17 cellular contexts compared by ENCODE assay signal in the genomic region with DNA sequence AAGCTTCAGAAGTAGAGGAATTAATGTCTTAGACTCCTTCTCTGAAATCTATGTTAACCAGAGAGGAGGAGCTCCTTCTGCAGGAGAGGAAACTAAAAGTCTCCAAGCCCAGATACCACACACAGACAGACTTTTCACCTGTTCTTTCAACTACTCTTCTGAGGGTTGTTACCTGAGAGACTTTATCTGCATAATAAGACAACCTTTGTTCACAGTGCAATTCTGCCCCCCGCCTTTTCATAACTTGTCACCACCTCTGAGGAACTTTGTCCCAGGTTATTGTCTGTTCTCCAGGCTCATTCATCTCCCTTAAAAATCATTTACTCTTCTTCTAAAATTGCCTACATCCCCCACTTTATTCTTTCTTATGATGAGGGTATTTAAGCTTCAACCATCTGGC. TPM values are rescaled to one million over a fixed set of nuclear protein-coding genes. Genes with fewer than 3 reads are reported as not detected.
A peak's percentile ranks its signal among the peaks of the same experiment; 100 is the strongest.
DNase-seq lines count a peak whose midpoint lies in the region; FAIRE-seq and TF ChIP-seq lines count a peak whose summit lies in the region.
"Had no signal": no experiment of that assay in that cellular context is flagged by ENCODE, and none has a peak within 500 bp of the region (broad histone marks: within the 10 kb centered on the region; RNA-seq: fewer than 3 reads in every experiment).

No MANE protein-coding gene starts in this region.

- H3K27ac ChIP-seq in 22Rv1, result peak overlapping the region; percentile 91
- H3K27ac ChIP-seq in HEK293 (ENCODE audit: extremely low read depth, low read depth, low read length), result no peak overlapping the region
- H3K27ac ChIP-seq in hepatocyte, result peak overlapping the region; percentile 39
- peak overlapping the region in 1 of 2 donors; percentile 50 for H3K27ac ChIP-seq in small intestine (ENCODE audit: low read depth in 1 of 2, low read length in 1 of 2)

- no peaks in the 10 kb centered on the region for H3K9me2 ChIP-seq in hepatocyte (replicated peaks; ENCODE audit: insufficient read depth)

- FAIRE-seq in small intestine (lab: Jason Lieb, UNC), result no peak
- no peak for FAIRE-seq in frontal cortex (lab: Jason Lieb, UNC)
- FAIRE-seq: G401.6, GM12892, H1 had no signal

- H3K4me1 ChIP-seq in HEK293 (ENCODE audit: control insufficient read depth, insufficient read depth, low read length) (peaks cover 3% of the 10 kb centered on the region), hepatocyte (ENCODE audit: insufficient read depth) (peaks cover 5% of the 10 kb centered on the region), small intestine (ENCODE audit: control insufficient read depth in 2 of 2, insufficient read depth in 1 of 2, low read depth in 1 of 2, low read length in 1 of 2) (peaks cover 0 to 2% of the 10 kb centered on the region in 2 donors)

- CTCF ChIA-PET in HEK293 (lab: Yijun Ruan, JAX), result interaction anchor here (0.6 to 12.7 kb wide), 10 partner anchors 19 to 268 kb away, joined by 3 to 143 read pairs (median 3); no protein-coding TSS in a partner anchor

- peak overlapping the region; percentile 20 for H3K4me2 ChIP-seq in hepatocyte

- no peaks in the 10 kb centered on the region for H3K27me3 ChIP-seq in hepatocyte
- H3K27me3 ChIP-seq in small intestine (ENCODE audit: control insufficient read depth in 2 of 2, insufficient read depth in 2 of 2, low read length in 2 of 2), result no peaks in the 10 kb centered on the region

- no peaks in the 10 kb centered on the region for H4K20me1 ChIP-seq in hepatocyte (ENCODE audit: insufficient read depth, poor library complexity, severe bottlenecking)

- no peak overlapping the region for H2AFZ ChIP-seq in hepatocyte

- WGBS in hepatocyte (ENCODE audit: low lambda C conversion rate, missing lambda C conversion rate), result 62% methylated on average over 1 of the region's 1 CpG
- WGBS in small intestine, 3 donors, result 33 to 60% (median 48%) methylated on average over 1 of the region's 1 CpG

- POLR2A ChIA-PET in HEK293 (lab: Yijun Ruan, JAX), result no interaction called here

- H3K79me2 ChIP-seq in hepatocyte, result no peaks in the 10 kb centered on the region

- DNase-seq in hepatocyte (ENCODE audit: low spot score) (no peak), small intestine (peak; percentile 88), frontal cortex (ENCODE audit: low spot score in 2 of 2) (no peak), DMS153 (lab: John Stamatoyannopoulos, UW) (no peak), NCI-H1436 (lab: John Stamatoyannopoulos, UW) (no peak)
- DNase-seq: C1 segment of cervical spinal cord; Calu3; CD4-positive, alpha-beta memory T cell; COR-L47; DND-41; H7; HCEC 1CT had no signal

- H3K9me3 ChIP-seq in HEK293 (ENCODE audit: control insufficient read depth, insufficient read depth, low read depth, low read length) (no peaks in the 10 kb centered on the region), hepatocyte (ENCODE audit: low read depth) (no peaks in the 10 kb centered on the region), small intestine (ENCODE audit: control insufficient read depth, low read depth) (no peaks in the 10 kb centered on the region)

- no peak for TF ChIP-seq CTCF in 22Rv1 (IDR thresholded peaks at IDR 0.05)
- no peak for TF ChIP-seq CTCF in HEK293 (tag by site-specific recombination; IDR thresholded peaks at IDR 0.05)
- no peak for TF ChIP-seq CTCF in hepatocyte (IDR thresholded peaks at IDR 0.05; ENCODE audit: poor library complexity)

- H3K4me3 ChIP-seq in HEK293 (ENCODE audit: low read depth, low read length) (no peak overlapping the region), hepatocyte (no peak overlapping the region), small intestine (ENCODE audit: low read depth in 1 of 2, low read length in 2 of 2) (no peak overlapping the region)

- H3K36me3 ChIP-seq in HEK293 (ENCODE audit: control insufficient read depth in 2 of 2, insufficient read depth in 1 of 2, low read length in 2 of 2), result no peaks in the 10 kb centered on the region
- no peaks in the 10 kb centered on the region for H3K36me3 ChIP-seq in hepatocyte (replicated peaks; ENCODE audit: insufficient read depth, low read depth)
- no peaks in the 10 kb centered on the region for H3K36me3 ChIP-seq in small intestine (ENCODE audit: control insufficient read depth in 2 of 2, insufficient read depth in 2 of 2, low read length in 2 of 2)

TF ChIP-seq in HEK293, 187 proteins besides CTCF, POLR2A, EP300 and RAD21:
- TF ChIP-seq ZNF530 (tag by site-specific recombination; IDR thresholded peaks at IDR 0.05; ENCODE audit: low read depth) (peak; percentile 87; the same call in 1 of the 2 replicates), ZNF48 (tag by site-specific recombination; IDR thresholded peaks at IDR 0.05) (no peak)
TF ChIP-seq in HEK293: peak in this region for 1.

RNA-seq across cellular contexts. Expression of a gene that starts 9.4 kb away (rescaled TPM):
- total RNA-seq in hepatocyte (41.3 and 45.9 TPM in 2 replicates), frontal cortex (5.7 TPM)
- polyA plus RNA-seq in hepatocyte (42.9 and 43.0 TPM in 2 replicates), small intestine (10 to 100 TPM in 1 of 3 donors, 1 to 10 TPM in 2; 5.4 to 18.1 (median 6.5) TPM)
